13 cellular contexts compared by ENCODE assay signal in the genomic region with DNA sequence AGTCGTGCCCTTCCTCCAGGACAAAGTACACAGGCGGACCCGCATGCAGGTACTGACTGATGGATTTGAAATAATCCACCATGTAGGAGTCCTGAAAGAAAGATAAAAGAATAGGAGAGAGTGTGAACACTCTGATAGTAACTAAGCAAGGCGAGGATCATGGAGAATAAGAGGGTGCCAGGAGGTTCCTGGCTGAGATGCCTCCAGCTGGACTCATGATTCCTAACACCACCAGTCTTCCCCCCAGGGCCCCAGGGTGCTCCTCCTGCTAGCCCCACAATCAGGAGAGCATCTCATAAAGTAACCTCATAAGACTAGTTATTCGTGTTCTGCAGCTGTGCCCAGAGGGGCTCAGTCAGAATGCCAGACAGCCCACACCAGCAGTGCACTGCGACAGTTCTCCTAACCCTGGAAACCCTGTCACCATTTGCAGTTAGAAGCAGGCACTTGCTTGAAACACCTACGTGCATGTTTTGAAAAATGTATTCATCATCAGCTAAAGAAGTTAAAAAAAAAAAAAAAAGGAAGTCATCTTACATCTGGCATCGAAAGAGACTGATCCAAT. TPM values are rescaled to one million over a fixed set of nuclear protein-coding genes. Genes with fewer than 3 reads are reported as not detected.
DNase-seq lines count a peak whose midpoint lies in the region; ATAC-seq, FAIRE-seq and TF ChIP-seq lines count a peak whose summit lies in the region.
"Had no signal": no experiment of that assay in that cellular context is flagged by ENCODE, and none has a peak within 500 bp of the region (broad histone marks: within the 10 kb centered on the region; RNA-seq: fewer than 3 reads in every experiment).

No MANE protein-coding gene starts in this region.

- SMC1A ChIA-PET in GM12878 (lab: Charles Lee; ENCODE audit: uncharacterized antibody, unreplicated experiment), result interaction anchor here (0.6 to 2.6 kb wide), 9 partner anchors 11 to 738 kb away, joined by 3 to 11 read pairs (median 3); no protein-coding TSS in a partner anchor

- H4K20me1 ChIP-seq in GM12878 (ENCODE audit: control insufficient read depth, insufficient read depth) (no peaks in the 10 kb centered on the region), H9 (ENCODE audit: control insufficient read depth, insufficient read depth, insufficient read length) (no peaks in the 10 kb centered on the region)

- peaks cover 11 to 37% (median 24%) of the 10 kb centered on the region in 4 donors for H3K4me1 Mint-ChIP-seq in naive thymus-derived CD8-positive, alpha-beta T cell
- no peaks in the 10 kb centered on the region for H3K4me1 Mint-ChIP-seq in H9

- H4K91ac ChIP-seq in H9 (ENCODE audit: insufficient read length, low read depth, low read length), result no peak overlapping the region

- no peak overlapping the region for H3K14ac ChIP-seq in H9 (ENCODE audit: insufficient read depth, low read length)

- H3K4me3 Mint-ChIP-seq in naive thymus-derived CD8-positive, alpha-beta T cell, result peak overlapping the region in 2 of 10 donors; percentile 9 to 22
- no peak overlapping the region for H3K4me3 Mint-ChIP-seq in H9

- DNase-seq in SIG-M5 treated with dmso at 0.1 percent for 504 hours (lab: John Stamatoyannopoulos, UW; ENCODE audit: unreplicated experiment) (peak; percentile 11), SIG-M5 (lab: John Stamatoyannopoulos, UW) (no peak), MV-4-11 (lab: John Stamatoyannopoulos, UW) (peak; percentile 48), GM12878 (ENCODE audit: low read depth, low spot score) (no peak), H9 (no peak), medulla oblongata (ENCODE audit: extremely low spot score) (no peak)
- DNase-seq in naive thymus-derived CD8-positive, alpha-beta T cell, result no peak
- DNase-seq: activated effector memory CD4-positive, alpha-beta T cell treated with Interleukin-2 at 50 U/mL for 16 hours; head of caudate nucleus; NCI-H2107; NK-92 treated with Interleukin-12 subunit alpha and Interleukin-12 subunit beta, amount 100 ng/mL, for 24 hours had no signal

- no peak overlapping the region for H3T11ph ChIP-seq in H9 (ENCODE audit: low read length)

- H2BK5ac ChIP-seq in H9 (ENCODE audit: insufficient read length, low read length), result no peak overlapping the region

- H3K36me3 Mint-ChIP-seq in naive thymus-derived CD8-positive, alpha-beta T cell, result peaks cover 0 to 87% (median 29%) of the 10 kb centered on the region in 3 donors
- H3K36me3 Mint-ChIP-seq in H9 (ENCODE audit: insufficient read depth in 1 of 3, low read depth in 3 of 3), result peaks cover 29 to 90% (median 79%) of the 10 kb centered on the region in 3 experiments; a peak in 6 of 7 replicates

- no peak overlapping the region for H2BK15ac ChIP-seq in H9 (ENCODE audit: low read depth, low read length)

- H2BK12ac ChIP-seq in H9 (ENCODE audit: insufficient read length, low read depth, low read length), result no peak overlapping the region

- no peaks in the 10 kb centered on the region for H3K79me1 ChIP-seq in H9 (ENCODE audit: insufficient read depth, low read depth, low read length, poor library complexity, severe bottlenecking)

- WGBS in GM12878 (ENCODE audit: insufficient coverage, insufficient replicate concordance, low lambda C conversion rate, missing lambda C conversion rate), result 89% methylated on average over 8 of the region's 8 CpGs
- WGBS in H9 (ENCODE audit: extremely low coverage, insufficient read length, low lambda C conversion rate), result no CpG with 5 or more reads among the region's 8 CpGs

- CTCF ChIA-PET in GM12878 (lab: Yijun Ruan, JAX), result interaction anchor here (0.6 to 2.4 kb wide), 7 partner anchors 24 to 324 kb away, joined by 3 to 10 read pairs (median 7); no protein-coding TSS in a partner anchor

- H3K27me3 ChIP-seq in GM12878 (replicated peaks in 1 of 2; ENCODE audit: control insufficient read depth in 2 of 2, insufficient read depth in 2 of 2, low read length in 1 of 2) (no peaks in the 10 kb centered on the region), H9 (ENCODE audit: insufficient read depth, low read length) (no peaks in the 10 kb centered on the region)

- intact Hi-C loops in GM12878 (cut with micrococcal nuclease; ENCODE audit: unreplicated experiment), result loop anchor here (5.0 kb wide), 1 partner anchor 42 kb away; no protein-coding TSS in a partner anchor

- FAIRE-seq in GM12878 (lab: Jason Lieb, UNC), result no peak
- FAIRE-seq: A204.1 had no signal

- H2AK5ac ChIP-seq in H9 (ENCODE audit: insufficient read length, low read length), result no peak overlapping the region

- H2BK20ac ChIP-seq in H9 (ENCODE audit: low read depth, low read length, poor library complexity, severe bottlenecking), result no peak overlapping the region

- H3K56ac ChIP-seq in H9 (ENCODE audit: insufficient read length, low read depth, low read length), result no peak overlapping the region

- H3K27ac Mint-ChIP-seq in naive thymus-derived CD8-positive, alpha-beta T cell, result peak overlapping the region in 8 of 10 donors; percentile 11 to 81 (median 56)
- H3K27ac Mint-ChIP-seq in H9, result no peak overlapping the region

- in situ Hi-C loops in GM12878 (cut with MboI), result no loop called here

- POLR2A ChIA-PET in GM12878 (lab: Charles Lee), result interaction anchor here (0.6 to 1.1 kb wide), 3 partner anchors 32 to 813 kb away, joined by 3 read pairs; no protein-coding TSS in a partner anchor
- POLR2A ChIA-PET in naive thymus-derived CD8-positive, alpha-beta T cell (lab: Charles Lee), result interaction anchor here (0.7 kb wide), 1 partner anchor 70 kb away, joined by 4 read pairs; no protein-coding TSS in a partner anchor

- H2BK120ac ChIP-seq in H9 (ENCODE audit: low read depth, low read length, poor library complexity, severe bottlenecking), result no peak overlapping the region

- H3K23ac ChIP-seq in H9 (ENCODE audit: insufficient read length, low read depth, low read length), result no peak overlapping the region

- no peak overlapping the region for H3K9ac ChIP-seq in GM12878 (ENCODE audit: control insufficient read depth, insufficient read depth, low read length)
- no peak overlapping the region for H3K9ac ChIP-seq in H9 (ENCODE audit: extremely low read depth, insufficient read length, low read length)

- no peaks in the 10 kb centered on the region for H3K23me2 ChIP-seq in H9 (ENCODE audit: insufficient read length, low read depth, low read length, poor library complexity, severe bottlenecking)

- peaks cover 31 to 32% of the 10 kb centered on the region in 2 experiments for H3K36me3 ChIP-seq in GM12878 (ENCODE audit: control insufficient read depth in 2 of 2, insufficient read depth in 2 of 2, low read length in 1 of 2)

- H3K4me2 ChIP-seq in GM12878 (ENCODE audit: control insufficient read depth, insufficient read depth), result no peak overlapping the region; the same call in 1 of the 2 replicates
- no peak overlapping the region for H3K4me2 ChIP-seq in H9 (ENCODE audit: insufficient read depth, insufficient read length, low read length)

- no TSS peak for BruUV-seq in GM12878 (replicated peaks; lab: Mats Ljungman, UMichigan)

- H3K9me3 ChIP-seq in GM12878 (replicated peaks; ENCODE audit: control insufficient read depth, insufficient read depth, low read length) (no peaks in the 10 kb centered on the region), H9 (ENCODE audit: control insufficient read depth, low read depth, low read length) (no peaks in the 10 kb centered on the region)

- no peak for TF ChIP-seq POLR2A in GM12878 (IDR thresholded peaks at IDR 0.05; ENCODE audit: low read depth, low read length)

- H3K27ac ChIP-seq in GM12878 (ENCODE audit: control insufficient read depth, insufficient read depth) (0 out of 2 replicates have a peak overlapping the region, but pooled peaks have one; percentile 47), H9 (ENCODE audit: insufficient read length, low read depth, low read length) (no peak overlapping the region)

- H3K4me1 ChIP-seq in GM12878 (ENCODE audit: control insufficient read depth, insufficient read depth, low read length) (peaks cover 31% of the 10 kb centered on the region), H9 (ENCODE audit: insufficient read depth, low read length) (no peaks in the 10 kb centered on the region)

- TF ChIP-seq RAD21 in GM12878 (IDR thresholded peaks at IDR 0.05; ENCODE audit: insufficient read depth, low read depth, low read length), result no peak

- TF ChIP-seq CTCF in GM12878 (IDR thresholded peaks at IDR 0.05 in 2 of 3, conservative IDR thresholded peaks at IDR 0.05 in 1 of 3; ENCODE audit: control insufficient read depth in 2 of 3, extremely low read depth in 1 of 3, insufficient read depth in 1 of 3, low read depth in 3 of 3, low read length in 3 of 3) (no peak), H9 (conservative IDR thresholded peaks at IDR 0.05) (no peak)

- no peak overlapping the region for H4K8ac ChIP-seq in H9 (replicated peaks; ENCODE audit: insufficient read length, low read depth, low read length)

- no peak for TF ChIP-seq EP300 in GM12878 (IDR thresholded peaks at IDR 0.05; ENCODE audit: borderline replicate concordance in 1 of 2, control insufficient read depth in 1 of 2, low read depth in 2 of 2, low read length in 2 of 2)

- no peak overlapping the region for H3K18ac ChIP-seq in H9 (ENCODE audit: insufficient read length, low read depth, low read length)

- H3K9me3 Mint-ChIP-seq in naive thymus-derived CD8-positive, alpha-beta T cell, result no peaks in the 10 kb centered on the region
- no peaks in the 10 kb centered on the region for H3K9me3 Mint-ChIP-seq in H9

- H3K4ac ChIP-seq in H9 (ENCODE audit: low read depth, low read length), result no peak overlapping the region

- RAD21 ChIA-PET in GM12878 (lab: Charles Lee; ENCODE audit: unreplicated experiment), result interaction anchor here (0.9 kb wide), 1 partner anchor 23 kb away, joined by 3 read pairs; no protein-coding TSS in a partner anchor

- H3K4me3 ChIP-seq in GM12878, result no peak overlapping the region

- no peak overlapping the region for H4K5ac ChIP-seq in H9 (ENCODE audit: insufficient read length, low read depth, low read length)

- no peaks in the 10 kb centered on the region for H3K27me3 Mint-ChIP-seq in naive thymus-derived CD8-positive, alpha-beta T cell
- no peaks in the 10 kb centered on the region for H3K27me3 Mint-ChIP-seq in H9 (ENCODE audit: low read depth)

- ATAC-seq in GM12878 (no peak), HG03039 (IDR thresholded peaks at IDR 0.05; ENCODE audit: unreplicated experiment) (no peak)
- ATAC-seq in naive thymus-derived CD8-positive, alpha-beta T cell, result no peak

- no peaks in the 10 kb centered on the region for H3K79me2 ChIP-seq in GM12878 (ENCODE audit: control insufficient read depth, insufficient read depth, low read length)
- no peaks in the 10 kb centered on the region for H3K79me2 ChIP-seq in H9 (ENCODE audit: insufficient read depth, low read length)

- H2AFZ ChIP-seq in GM12878 (ENCODE audit: control insufficient read depth, low read depth, low read length) (no peak overlapping the region), H9 (ENCODE audit: low read length) (no peak overlapping the region)

RNA-seq across cellular contexts. Expression of a gene that starts 36.7 kb away (rescaled TPM):
- 46.6 and 49.8 TPM in 2 replicates for total RNA-seq in GM12878 (2013; cell fraction: nucleolus; rRNA removed)
- 47.4 and 51.9 TPM in 2 replicates for total RNA-seq in GM12878 (2014; rRNA removed)
- total RNA-seq in GM12878 (2014; rRNA removed; fragmentation: Illumina TruSeq; extraction: Trizol), result 38.3 and 40.3 TPM in 2 replicates
- 41.9 TPM in 2 replicates for total RNA-seq in GM12878 (2021)
- polyA plus RNA-seq in GM12878 (2011; ENCODE audit: low read depth), result 43.3 TPM
- 49.3 and 51.4 TPM in 2 replicates for polyA plus RNA-seq in GM12878 (2011; rRNA removed)
- polyA plus RNA-seq in GM12878 (2011; cell fraction: cytosol; rRNA removed), result 49.1 and 52.7 TPM in 2 replicates
- polyA plus RNA-seq in GM12878 (2011; cell fraction: nucleus; rRNA removed), result 104 and 110 TPM in 2 replicates
- 28.9 and 32.2 TPM in 2 replicates for polyA plus RNA-seq in GM12878 (2012)
- 42.2 and 49.6 TPM in 2 replicates for polyA plus RNA-seq in GM12878 (2014; fragmentation: Illumina TruSeq; extraction: Trizol)
- polyA plus RNA-seq in GM12878 (2014; fragmentation: Nextera tagmentation; extraction: Ambion mirVana), result 10 to 100 TPM in 1 of 2 experiments, 1 to 10 TPM in 1; 8.4 to 25.7 TPM
- 41.9 and 42.9 TPM in 2 replicates for polyA plus RNA-seq in GM12878 (2014; rRNA removed)
- 10 to 100 TPM; 54.2 to 57.6 TPM for polyA plus RNA-seq in GM12878 (2016; fragmentation: Nextera tagmentation; extraction: Ambion mirVana)
- polyA minus RNA-seq in GM12878 (2011; rRNA and poly(A)+ RNA removed), result 40.5 and 50.8 TPM in 2 replicates
- polyA minus RNA-seq in GM12878 (2011; cell fraction: cytosol; rRNA and poly(A)+ RNA removed), result 13.6 and 17.7 TPM in 2 replicates
- 21.9 and 34.4 TPM in 2 replicates for polyA minus RNA-seq in GM12878 (2011; cell fraction: nucleus; rRNA and poly(A)+ RNA removed)
- total RNA-seq in naive thymus-derived CD8-positive, alpha-beta T cell, result 10 to 100 TPM; 44.4 to 48.5 TPM
- polyA plus RNA-seq in naive thymus-derived CD8-positive, alpha-beta T cell, result 10 to 100 TPM; 24.6 to 28.3 (median 25.5) TPM
- 20.9 and 21.3 TPM in 2 replicates for total RNA-seq in H9 (2021)

RNA-seq across cellular contexts. Expression of a gene that starts 46.3 kb away (rescaled TPM):
- 177 TPM in 2 replicates for total RNA-seq in GM12878 (2013; cell fraction: nucleolus; rRNA removed)
- 18.9 and 24.0 TPM in 2 replicates for total RNA-seq in GM12878 (2014; rRNA removed)
- 19.9 and 21.1 TPM in 2 replicates for total RNA-seq in GM12878 (2014; rRNA removed; fragmentation: Illumina TruSeq; extraction: Trizol)
- total RNA-seq in GM12878 (2021), result 22.9 and 25.5 TPM in 2 replicates
- 8.6 TPM for polyA plus RNA-seq in GM12878 (2011; ENCODE audit: low read depth)
- polyA plus RNA-seq in GM12878 (2011; rRNA removed), result 38.3 and 45.2 TPM in 2 replicates
- polyA plus RNA-seq in GM12878 (2011; cell fraction: cytosol; rRNA removed), result 52.8 and 53.1 TPM in 2 replicates
- polyA plus RNA-seq in GM12878 (2011; cell fraction: nucleus; rRNA removed), result 114 and 152 TPM in 2 replicates
- polyA plus RNA-seq in GM12878 (2012), result 12.9 and 20.2 TPM in 2 replicates
- polyA plus RNA-seq in GM12878 (2014; fragmentation: Illumina TruSeq; extraction: Trizol), result 17.4 and 21.1 TPM in 2 replicates
- polyA plus RNA-seq in GM12878 (2014; fragmentation: Nextera tagmentation; extraction: Ambion mirVana), result 10 to 100 TPM; 10.1 to 11.0 TPM
- polyA plus RNA-seq in GM12878 (2014; rRNA removed), result 15.8 and 19.0 TPM in 2 replicates
- 10 to 100 TPM; 20.6 to 24.4 TPM for polyA plus RNA-seq in GM12878 (2016; fragmentation: Nextera tagmentation; extraction: Ambion mirVana)
- 106 and 135 TPM in 2 replicates for polyA minus RNA-seq in GM12878 (2011; rRNA and poly(A)+ RNA removed)
- 26.2 and 31.5 TPM in 2 replicates for polyA minus RNA-seq in GM12878 (2011; cell fraction: cytosol; rRNA and poly(A)+ RNA removed)
- 98.8 and 143 TPM in 2 replicates for polyA minus RNA-seq in GM12878 (2011; cell fraction: nucleus; rRNA and poly(A)+ RNA removed)
- total RNA-seq in naive thymus-derived CD8-positive, alpha-beta T cell, result 10 to 100 TPM; 34.9 to 38.8 TPM
- 10 to 100 TPM in 2 of 3 donors, 1 to 10 TPM in 1; 5.0 to 15.5 (median 11.8) TPM for polyA plus RNA-seq in naive thymus-derived CD8-positive, alpha-beta T cell
- 24.2 TPM in 2 replicates for total RNA-seq in H9 (2021)

Comparison
In these comparisons a context has a peak if more than half of its experiments do, and no peak if none do; other contexts are left out.
1. DNase-seq: peak in SIG-M5 treated with dmso at 0.1 percent for 504 hours (single experiment) and MV-4-11 (single experiment); none in SIG-M5 (single experiment), GM12878 (single experiment), naive thymus-derived CD8-positive, alpha-beta T cell (0 of 10), H9 (single experiment) and medulla oblongata (single experiment).
2. H3K27ac Mint-ChIP-seq: peak in naive thymus-derived CD8-positive, alpha-beta T cell (8 of 10); none in H9 (0 of 3).